Comparison of ENCODE assay signal across 8 cellular contexts in genomic region chr10:101569465-101569837, GRCh38. TPM values are rescaled to one million over a fixed set of nuclear protein-coding genes. Genes with fewer than 3 reads are reported as not detected.
DNase-seq lines count a peak whose midpoint lies in the region; ATAC-seq and TF ChIP-seq lines count a peak whose summit lies in the region.

No MANE protein-coding gene starts in this region.

- H3K36me3 Mint-ChIP-seq in MCF 10A (ENCODE audit: insufficient read depth, unreplicated experiment), result peaks cover 10% of the 10 kb centered on the region

- H3K4me3 ChIP-seq in AG04450 (ENCODE audit: low read depth, low read length), result peak overlapping the region; percentile 68
- H3K4me3 ChIP-seq in HL-60 (replicated peaks; ENCODE audit: insufficient read depth, low read length), result peak overlapping the region; percentile 62
- H3K4me3 ChIP-seq in mucosa of rectum (ENCODE audit: low read length in 2 of 2), result peak overlapping the region; percentile 74 to 77

- H3K4me3 Mint-ChIP-seq in MCF 10A (ENCODE audit: unreplicated experiment), result peak overlapping the region; percentile 72

- H3K4me1 Mint-ChIP-seq in MCF 10A (ENCODE audit: insufficient read depth, unreplicated experiment), result peaks cover 5% of the 10 kb centered on the region

- no peak for ATAC-seq in HG03135 (IDR thresholded peaks at IDR 0.05; ENCODE audit: unreplicated experiment)

- intact Hi-C loops in MCF 10A (cut with micrococcal nuclease), result no loop called here

- BruUV-seq in MCF 10A (replicated peaks; lab: Mats Ljungman, UMichigan), result no TSS peak

- H3K9me3 Mint-ChIP-seq in MCF 10A (ENCODE audit: unreplicated experiment), result no peaks in the 10 kb centered on the region

- CTCF ChIA-PET in AG04450 (lab: Charles Lee) (interaction anchor here (0.6 to 7.4 kb wide), 13 partner anchors 12 to 398 kb away, joined by 3 to 132 read pairs (median 5); partner anchors contain the start of genes DPCD and POLL), MCF 10A (lab: Yijun Ruan, JAX) (interaction anchor here (0.5 to 7.7 kb wide), 21 partner anchors 8 to 406 kb away, joined by 3 to 118 read pairs (median 4); no protein-coding TSS in a partner anchor)

- H3K9me3 ChIP-seq in AG04450 (ENCODE audit: control insufficient read depth, insufficient read depth, low read length), result peaks cover 8% of the 10 kb centered on the region
- H3K9me3 ChIP-seq in mucosa of rectum (ENCODE audit: control insufficient read depth in 2 of 2, low read length in 2 of 2), result peaks cover 0 to 4% of the 10 kb centered on the region in 2 donors

- peaks cover 9 to 10% of the 10 kb centered on the region in 2 donors for H3K4me1 ChIP-seq in mucosa of rectum (ENCODE audit: control insufficient read depth in 2 of 2, insufficient read depth in 2 of 2, low read length in 2 of 2)

- H3K27ac ChIP-seq in AG04450 (ENCODE audit: low read depth, low read length), result no peak overlapping the region
- no peak overlapping the region for H3K27ac ChIP-seq in HL-60 (replicated peaks)
- no peak overlapping the region for H3K27ac ChIP-seq in mucosa of rectum (ENCODE audit: low read depth in 2 of 2, low read length in 2 of 2)

- peaks cover 19% of the 10 kb centered on the region for H3K27me3 Mint-ChIP-seq in MCF 10A (ENCODE audit: insufficient read depth, unreplicated experiment)

- no peak for DNase-seq in AG04450 (ENCODE audit: low read depth, low spot score)
- DNase-seq in HL-60 (ENCODE audit: low read depth in 1 of 2, low spot score in 1 of 2), result no peak
- DNase-seq in MCF 10A (ENCODE audit: unreplicated experiment), result no peak
- DNase-seq in NCI-H446 (lab: John Stamatoyannopoulos, UW), result no peak
- DNase-seq in germinal center (ENCODE audit: low spot score), result no peak
- no peak for DNase-seq in ureter (ENCODE audit: low spot score)

- H3K27me3 ChIP-seq in AG04450 (ENCODE audit: control insufficient read depth, insufficient read depth, low read length) (peaks cover 39% of the 10 kb centered on the region), HL-60 (ENCODE audit: insufficient read depth, poor library complexity, severe bottlenecking) (peaks cover 30% of the 10 kb centered on the region), mucosa of rectum (ENCODE audit: control insufficient read depth in 2 of 2, insufficient read depth in 2 of 2, low read length in 2 of 2) (peaks cover 37 to 44% of the 10 kb centered on the region in 2 donors)

- POLR2A ChIA-PET in AG04450 (lab: Yijun Ruan, JAX) (no interaction called here), MCF 10A (lab: Yijun Ruan, JAX) (interaction anchor here (0.6 to 2.2 kb wide), 3 partner anchors 18 to 356 kb away, joined by 3 to 8 read pairs (median 4); partner anchors contain the start of genes DPCD and POLL)

- H3K36me3 ChIP-seq in mucosa of rectum (ENCODE audit: control insufficient read depth in 2 of 2, insufficient read depth in 2 of 2, low read length in 2 of 2), result no peaks in the 10 kb centered on the region

- H3K9ac ChIP-seq in mucosa of rectum (ENCODE audit: low read depth in 1 of 2, low read length in 2 of 2), result no peak overlapping the region

- TF ChIP-seq CTCF in AG04450 (IDR thresholded peaks at IDR 0.05; ENCODE audit: low read depth, low read length) (no peak), HL-60 (IDR thresholded peaks at IDR 0.05; ENCODE audit: insufficient read depth, low read length) (no peak), MCF 10A (IDR thresholded peaks at IDR 0.05; ENCODE audit: unreplicated experiment) (no peak)

- H3K27ac Mint-ChIP-seq in MCF 10A (ENCODE audit: low read depth, unreplicated experiment), result no peak overlapping the region

RNA-seq across cellular contexts. Expression of gene POLL, which starts 18.6 kb away (rescaled TPM):
- polyA plus RNA-seq in AG04450 (2011; rRNA removed), result 14.8 and 16.4 TPM in 2 replicates
- polyA minus RNA-seq in AG04450 (2011; rRNA and poly(A)+ RNA removed), result 30.1 and 44.0 TPM in 2 replicates
- total RNA-seq in MCF 10A (2022), result 38.5 and 40.7 TPM in 2 replicates
- 35.9 TPM for total RNA-seq in ureter

RNA-seq across cellular contexts. Expression of gene DPCD, which starts 18.7 kb away (rescaled TPM):
- polyA plus RNA-seq in AG04450 (2011; rRNA removed), result 49.7 and 51.1 TPM in 2 replicates
- 17.0 and 20.1 TPM in 2 replicates for polyA minus RNA-seq in AG04450 (2011; rRNA and poly(A)+ RNA removed)
- 24.2 and 25.7 TPM in 2 replicates for total RNA-seq in MCF 10A (2022)
- 18.0 TPM for total RNA-seq in ureter
